Comparison of ENCODE assay signal across 29 cellular contexts in genomic region chr13:24036115-24036514, GRCh38.
A peak's percentile ranks its signal among the peaks of the same experiment; 100 is the strongest.
DNase-seq lines count a peak whose midpoint lies in the region; ATAC-seq and TF ChIP-seq lines count a peak whose summit lies in the region.
"Had no signal": no experiment of that assay in that cellular context is flagged by ENCODE, and none has a peak within 500 bp of the region (broad histone marks: within the 10 kb centered on the region; RNA-seq: fewer than 3 reads in every experiment).

No MANE protein-coding gene starts in this region.

- no peaks in the 10 kb centered on the region for H3K79me2 ChIP-seq in parathyroid adenoma

- no peak overlapping the region for H2AFZ ChIP-seq in parathyroid adenoma

- DNase-seq in EH (ENCODE audit: low read depth): peak; percentile 19
- DNase-seq in adipocyte (ENCODE audit: low read depth): peak; percentile 73
- DNase-seq in fibroblast of the aortic adventitia (ENCODE audit: low read depth): peak; percentile 84
- no peak for DNase-seq in iPS-NIHi11 (ENCODE audit: low spot score)
- DNase-seq in GM19238 (ENCODE audit: insufficient read length, low spot score): no peak
- no peak for DNase-seq in GOT3 (lab: John Stamatoyannopoulos, UW)
- DNase-seq in T-helper 17 cell: no peak
- DNase-seq: activated CD4-positive, alpha-beta T cell treated with anti-CD3 and anti-CD28 coated beads, Interleukin-2, amount 50 U/mL, for 48 hours; activated CD8-positive, alpha-beta memory T cell treated with anti-CD3 and anti-CD28 coated beads, Interleukin-2, amount 50 U/mL, for 48 hours; activated naive CD8-positive, alpha-beta T cell treated with anti-CD3 and anti-CD28 coated beads, Interleukin-2, amount 10 ng/mL, durations not matched to agents 7 days and 5 days; C1 segment of cervical spinal cord; cortex of kidney; gastrocnemius medialis; HCEC 1CT; hypothalamus; KBM-7; MM.1S; NCI-H1417 treated with DMSO at 0.1 percent for 48 hours; NCI-H510A treated with DMSO at 0.1 percent for 48 hours; NK-92 treated with Interleukin-12 subunit alpha and Interleukin-12 subunit beta, amount 100 ng/mL, for 24 hours; occipital lobe; retina; stimulated activated CD4-positive, alpha-beta T cell treated with anti-CD3 and anti-CD28 coated beads, Interleukin-4, amount 100 ng/mL, for 4 hours; stimulated activated naive CD8-positive, alpha-beta T cell treated with anti-CD3 and anti-CD28 coated beads, Interleukin-15, Interleukin-2, amounts not matched to agents 100 U/mL and 50 U/mL, for 24 hours had no signal

- no peaks in the 10 kb centered on the region for H3K36me3 ChIP-seq in adipocyte (ENCODE audit: control insufficient read depth, insufficient read depth, low read length, severe bottlenecking)
- no peaks in the 10 kb centered on the region for H3K36me3 ChIP-seq in parathyroid adenoma (ENCODE audit: control insufficient read depth, insufficient read depth, low read length)
- H3K36me3 ChIP-seq: gastrocnemius medialis, tibial nerve had no signal

- peaks cover 61% of the 10 kb centered on the region for H3K4me1 ChIP-seq in adipocyte (ENCODE audit: control insufficient read depth, insufficient read depth, low read length)
- H3K4me1 ChIP-seq in parathyroid adenoma: peaks cover 11% of the 10 kb centered on the region

- H3K27ac Mint-ChIP-seq in T-helper 17 cell: no peak overlapping the region
- H3K27ac Mint-ChIP-seq: activated naive CD8-positive, alpha-beta T cell treated with anti-CD3 and anti-CD28 coated beads, Interleukin-2, amount 10 ng/mL, durations not matched to agents 7 days and 5 days; activated T-helper 2 cell treated with anti-CD3 and anti-CD28 coated beads, Interferon-gamma antibody, Interleukin-2, Interleukin-4, amounts not matched to agents 10 μg/mL and 5 μg/mL and 100 μg/mL, durations not matched to agents 14 hours and 24 hours and 36 hours; T-helper 2 cell treated with Interferon-gamma antibody and Interleukin-4, amounts not matched to agents 5 μg/mL and 100 μg/mL, for 36 hours; WTC11 had no signal

- no peak overlapping the region for H3K9ac ChIP-seq in adipocyte (ENCODE audit: low read length)
- no peak overlapping the region for H3K9ac ChIP-seq in parathyroid adenoma

- no peaks in the 10 kb centered on the region for H3K9me3 ChIP-seq in adipocyte (ENCODE audit: control insufficient read depth, low read length)
- no peaks in the 10 kb centered on the region for H3K9me3 ChIP-seq in parathyroid adenoma (ENCODE audit: control insufficient read depth, low read length)
- no peaks in the 10 kb centered on the region for H3K9me3 ChIP-seq in T-helper 17 cell (ENCODE audit: control insufficient read depth, low read length, poor library complexity, severe bottlenecking)
- H3K9me3 ChIP-seq: gastrocnemius medialis, tibial nerve had no signal

- no peak overlapping the region for H3K4me3 Mint-ChIP-seq in T-helper 17 cell
- H3K4me3 Mint-ChIP-seq: activated naive CD8-positive, alpha-beta T cell treated with anti-CD3 and anti-CD28 coated beads, Interleukin-2, amount 10 ng/mL, durations not matched to agents 7 days and 5 days; T-helper 2 cell treated with Interferon-gamma antibody and Interleukin-4, amounts not matched to agents 5 μg/mL and 100 μg/mL, for 36 hours; WTC11 had no signal

- peaks cover 36% of the 10 kb centered on the region for H3K27me3 Mint-ChIP-seq in T-helper 17 cell

- H3K4me3 ChIP-seq in adipocyte (ENCODE audit: low read length) (no peak overlapping the region), fibroblast of the aortic adventitia (ENCODE audit: low read depth, low read length) (no peak overlapping the region), parathyroid adenoma (ENCODE audit: low read depth, low read length) (no peak overlapping the region)
- H3K4me3 ChIP-seq: gastrocnemius medialis, tibial nerve had no signal

- no peak overlapping the region for H3K27ac ChIP-seq in parathyroid adenoma
- H3K27ac ChIP-seq: gastrocnemius medialis had no signal

- H3K27me3 ChIP-seq in adipocyte (replicated peaks; ENCODE audit: control insufficient read depth, insufficient read depth, low read length): no peaks in the 10 kb centered on the region
- no peaks in the 10 kb centered on the region for H3K27me3 ChIP-seq in parathyroid adenoma (ENCODE audit: control insufficient read depth, insufficient read depth, low read length)
- H3K27me3 ChIP-seq: gastrocnemius medialis, tibial nerve had no signal

- no peak for ATAC-seq in T-helper 17 cell
- ATAC-seq: gastrocnemius medialis; stimulated activated naive CD8-positive, alpha-beta T cell treated with anti-CD3 and anti-CD28 coated beads, Interleukin-15, Interleukin-2, amounts not matched to agents 100 U/mL and 50 U/mL, for 24 hours; WTC11 had no signal

- TF ChIP-seq CTCF in fibroblast of the aortic adventitia (IDR thresholded peaks at IDR 0.05; ENCODE audit: insufficient read depth, low read length): no peak
- no peak for TF ChIP-seq CTCF in parathyroid adenoma (IDR thresholded peaks at IDR 0.05)

- H3K36me3 Mint-ChIP-seq in T-helper 17 cell (ENCODE audit: low read depth): no peaks in the 10 kb centered on the region
- H3K36me3 Mint-ChIP-seq: activated naive CD8-positive, alpha-beta T cell treated with anti-CD3 and anti-CD28 coated beads, Interleukin-2, amount 10 ng/mL, durations not matched to agents 7 days and 5 days; WTC11 had no signal

- peak overlapping the region; percentile 1 for H3K4me2 ChIP-seq in parathyroid adenoma (ENCODE audit: low read length)

- H3K4me1 Mint-ChIP-seq in T-helper 17 cell: peaks cover 2% of the 10 kb centered on the region

Comparison
In these comparisons a context has a peak if more than half of its experiments do, and no peak if none do; other contexts are left out.
1. DNase-seq: peak in EH (single experiment), adipocyte (single experiment) and fibroblast of the aortic adventitia (single experiment); none in iPS-NIHi11 (single experiment), GM19238 (single experiment), GOT3 (single experiment) and T-helper 17 cell (0 of 3).